Comparison of ENCODE assay signal across 22 cellular contexts in genomic region chr2:160156084-160156483, GRCh38. TPM values are rescaled to one million over a fixed set of nuclear protein-coding genes. Genes with fewer than 3 reads are reported as not detected.
DNase-seq lines count a peak whose midpoint lies in the region; ATAC-seq, FAIRE-seq and TF ChIP-seq lines count a peak whose summit lies in the region.
"Had no signal": no experiment of that assay in that cellular context is flagged by ENCODE, and none has a peak within 500 bp of the region (broad histone marks: within the 10 kb centered on the region; RNA-seq: fewer than 3 reads in every experiment).

No MANE protein-coding gene starts in this region.

- intact Hi-C loops in PC-3 (cut with micrococcal nuclease) (no loop called here), endothelial cell of umbilical vein (cut with micrococcal nuclease) (loop anchor here (1.0 to 5.0 kb wide), 4 partner anchors 54 to 276 kb away; no protein-coding TSS in a partner anchor), left colon (cut with DNase I, micrococcal nuclease) (no loop called here)
- intact Hi-C loops in CD4-positive, alpha-beta memory T cell (cut with micrococcal nuclease) = no loop called here

- no peak overlapping the region for H2AFZ ChIP-seq in PC-3 (ENCODE audit: low read length)
- peak overlapping the region; percentile 61 for H2AFZ ChIP-seq in endothelial cell of umbilical vein (ENCODE audit: low read depth, low read length)

- no peak overlapping the region for H2BK5ac ChIP-seq in mesendoderm (ENCODE audit: low read length)

- H3K27me3 Mint-ChIP-seq in activated CD8-positive, alpha-beta T cell treated with anti-CD3 and anti-CD28 coated beads, Interleukin-2, amount 10 ng/mL, durations not matched to agents 7 days and 5 days (ENCODE audit: low read depth) = peaks cover 15% of the 10 kb centered on the region
- peaks cover 5 to 9% of the 10 kb centered on the region in 2 donors for H3K27me3 Mint-ChIP-seq in CD4-positive, alpha-beta memory T cell
- H3K27me3 Mint-ChIP-seq: activated naive CD8-positive, alpha-beta T cell; progenitor cell of endocrine pancreas had no signal

- POLR2A ChIA-PET in PC-3 (lab: Charles Lee; ENCODE audit: unreplicated experiment) = interaction anchor here (0.6 kb wide), 1 partner anchor 677 kb away, joined by 8 read pairs; no protein-coding TSS in a partner anchor
- POLR2A ChIA-PET in endothelial cell of umbilical vein (lab: Charles Lee) = no interaction called here
- POLR2A ChIA-PET in activated CD8-positive, alpha-beta T cell treated with anti-CD3 and anti-CD28 coated beads, Interleukin-2, amount 10 ng/mL, durations not matched to agents 7 days and 5 days (lab: Charles Lee) = no interaction called here
- POLR2A ChIA-PET in CD4-positive, alpha-beta memory T cell (lab: Charles Lee; ENCODE audit: partially characterized antibody) = no interaction called here

- CTCF ChIA-PET in PC-3 (lab: Charles Lee) = no interaction called here
- CTCF ChIA-PET in endothelial cell of umbilical vein (lab: Charles Lee) = interaction anchor here (0.6 to 2.9 kb wide), 14 partner anchors 8 to 848 kb away, joined by 3 to 18 read pairs (median 3); no protein-coding TSS in a partner anchor
- CTCF ChIA-PET in activated CD8-positive, alpha-beta T cell treated with anti-CD3 and anti-CD28 coated beads, Interleukin-2, amount 10 ng/mL, durations not matched to agents 7 days and 5 days (lab: Charles Lee) = interaction anchor here (0.9 kb wide), 1 partner anchor 838 kb away, joined by 3 read pairs; no protein-coding TSS in a partner anchor
- CTCF ChIA-PET in CD4-positive, alpha-beta memory T cell (lab: Charles Lee; ENCODE audit: partially characterized antibody) = no interaction called here

- H4K20me1 ChIP-seq in PC-3 (ENCODE audit: low read length) (no peaks in the 10 kb centered on the region), endothelial cell of umbilical vein (replicated peaks; ENCODE audit: control insufficient read depth, extremely low read depth, insufficient read depth, low read length) (no peaks in the 10 kb centered on the region)

- H4K5ac ChIP-seq in mesendoderm (ENCODE audit: low read length) = no peak overlapping the region

- ATAC-seq in PC-3 (peak; percentile 66; the same call in 1 of the 2 replicates), GM21515 (IDR thresholded peaks at IDR 0.05; ENCODE audit: unreplicated experiment) (no peak), left colon (no peak)
- no peak for ATAC-seq in activated CD8-positive, alpha-beta T cell treated with anti-CD3 and anti-CD28 coated beads, Interleukin-2, amount 10 ng/mL, durations not matched to agents 7 days and 5 days
- ATAC-seq: activated T-cell treated with anti-CD3 and anti-CD28 coated beads, Interleukin-2, amount 50 U/mL, for 4 hours; effector memory CD8-positive, alpha-beta T cell; naive thymus-derived CD4-positive, alpha-beta T cell had no signal

- H3K36me3 Mint-ChIP-seq in activated CD8-positive, alpha-beta T cell treated with anti-CD3 and anti-CD28 coated beads, Interleukin-2, amount 10 ng/mL, durations not matched to agents 7 days and 5 days (ENCODE audit: low read depth) = no peaks in the 10 kb centered on the region
- H3K36me3 Mint-ChIP-seq in CD4-positive, alpha-beta memory T cell = no peaks in the 10 kb centered on the region
- H3K36me3 Mint-ChIP-seq: activated naive CD8-positive, alpha-beta T cell; naive thymus-derived CD4-positive, alpha-beta T cell had no signal

- TF ChIP-seq CTCF in PC-3 (conservative IDR thresholded peaks at IDR 0.05; ENCODE audit: low read depth, low read length) (peak; percentile 44; the same call in 1 of the 2 replicates), endothelial cell of umbilical vein (IDR thresholded peaks at IDR 0.05; ENCODE audit: extremely low read depth in 1 of 2, insufficient read depth in 1 of 2, low read depth in 1 of 2, low read length in 2 of 2) (peak in 1 of 2 donors; percentile 8)

- H3K27ac Mint-ChIP-seq in activated CD8-positive, alpha-beta T cell treated with anti-CD3 and anti-CD28 coated beads, Interleukin-2, amount 10 ng/mL, durations not matched to agents 7 days and 5 days = no peak overlapping the region
- no peak overlapping the region for H3K27ac Mint-ChIP-seq in CD4-positive, alpha-beta memory T cell
- H3K27ac Mint-ChIP-seq: activated naive CD8-positive, alpha-beta T cell; effector memory CD8-positive, alpha-beta T cell; naive thymus-derived CD4-positive, alpha-beta T cell; progenitor cell of endocrine pancreas had no signal

- peaks cover 11% of the 10 kb centered on the region; the same call in 1 of the 2 replicates for H3K4me1 ChIP-seq in PC-3 (ENCODE audit: insufficient read depth, low read length)
- H3K4me1 ChIP-seq in endothelial cell of umbilical vein (ENCODE audit: control insufficient read depth, extremely low read depth, insufficient read depth, low read length) = peaks cover 18% of the 10 kb centered on the region
- peaks cover 4% of the 10 kb centered on the region for H3K4me1 ChIP-seq in mesendoderm (ENCODE audit: control insufficient read depth, low read depth, low read length)
- H3K4me1 ChIP-seq in CD4-positive, alpha-beta memory T cell (ENCODE audit: insufficient read depth, low read length) = no peaks in the 10 kb centered on the region

- H3K79me1 ChIP-seq in mesendoderm (ENCODE audit: low read length) = no peaks in the 10 kb centered on the region

- no peak for TF ChIP-seq POLR2A in endothelial cell of umbilical vein (IDR thresholded peaks at IDR 0.05; ENCODE audit: low read depth, low read length)

- no peak overlapping the region for H3K4ac ChIP-seq in mesendoderm (ENCODE audit: low read depth, low read length)

- no peak overlapping the region for H2BK120ac ChIP-seq in mesendoderm (ENCODE audit: low read depth, low read length)

- H3K79me2 ChIP-seq in PC-3 (ENCODE audit: low read length) (no peaks in the 10 kb centered on the region), endothelial cell of umbilical vein (ENCODE audit: control insufficient read depth, insufficient read depth, low read length) (no peaks in the 10 kb centered on the region), mesendoderm (ENCODE audit: control insufficient read depth, insufficient read depth, low read length) (no peaks in the 10 kb centered on the region)

- no peaks in the 10 kb centered on the region for H3K36me3 ChIP-seq in PC-3 (ENCODE audit: low read depth, low read length)
- no peaks in the 10 kb centered on the region for H3K36me3 ChIP-seq in endothelial cell of umbilical vein (ENCODE audit: control insufficient read depth in 2 of 2, extremely low read depth in 1 of 2, insufficient read depth in 2 of 2, low read length in 2 of 2)
- H3K36me3 ChIP-seq in mesendoderm (ENCODE audit: control insufficient read depth, insufficient read depth, low read length) = no peaks in the 10 kb centered on the region
- H3K36me3 ChIP-seq in CD4-positive, alpha-beta memory T cell (ENCODE audit: insufficient read depth, low read length) = no peaks in the 10 kb centered on the region
- H3K36me3 ChIP-seq: cardiac muscle cell had no signal

- H3K27me3 ChIP-seq in PC-3 (ENCODE audit: low read length) (no peaks in the 10 kb centered on the region), endothelial cell of umbilical vein (ENCODE audit: control insufficient read depth in 2 of 2, insufficient read depth in 2 of 2, low read length in 2 of 2) (no peaks in the 10 kb centered on the region), mesendoderm (ENCODE audit: insufficient read depth, low read length, poor library complexity) (no peaks in the 10 kb centered on the region)
- H3K27me3 ChIP-seq in CD4-positive, alpha-beta memory T cell (ENCODE audit: insufficient read depth, low read length) = peaks cover 3% of the 10 kb centered on the region
- H3K27me3 ChIP-seq: cardiac muscle cell had no signal

- WGBS in mesendoderm (ENCODE audit: extremely low coverage, insufficient coverage, low lambda C conversion rate) = no CpG with 5 or more reads among the region's 4 CpGs

- no TSS peak for BruUV-seq in PC-3 (replicated peaks; lab: Mats Ljungman, UMichigan)
- BruUV-seq in endothelial cell of umbilical vein (replicated peaks; lab: Mats Ljungman, UMichigan) = TSS peak; percentile 95

- H3F3A ChIP-seq in PC-3 (ENCODE audit: low read length, unreplicated experiment) = no peaks in the 10 kb centered on the region

- no peak overlapping the region; the same call in 1 of the 2 replicates for H3K27ac ChIP-seq in PC-3 (ENCODE audit: low read length)
- peak overlapping the region; percentile 87 for H3K27ac ChIP-seq in endothelial cell of umbilical vein (ENCODE audit: insufficient read depth, low read depth, low read length)
- no peak overlapping the region for H3K27ac ChIP-seq in mesendoderm (ENCODE audit: low read depth, low read length)
- H3K27ac ChIP-seq in CD4-positive, alpha-beta memory T cell (ENCODE audit: low read depth, low read length) = no peak overlapping the region
- H3K27ac ChIP-seq: cardiac muscle cell had no signal

- no peaks in the 10 kb centered on the region for H3K9me2 ChIP-seq in PC-3 (replicated peaks; ENCODE audit: low read length)

- H2BK15ac ChIP-seq in mesendoderm (replicated peaks; ENCODE audit: low read depth) = no peak overlapping the region

- H3K4me1 Mint-ChIP-seq in activated CD8-positive, alpha-beta T cell treated with anti-CD3 and anti-CD28 coated beads, Interleukin-2, amount 10 ng/mL, durations not matched to agents 7 days and 5 days (ENCODE audit: low read depth) = no peaks in the 10 kb centered on the region
- H3K4me1 Mint-ChIP-seq in CD4-positive, alpha-beta memory T cell = no peaks in the 10 kb centered on the region
- H3K4me1 Mint-ChIP-seq: naive thymus-derived CD4-positive, alpha-beta T cell had no signal

- H3K18ac ChIP-seq in mesendoderm (ENCODE audit: low read length) = no peak overlapping the region

- H3K9ac ChIP-seq in PC-3 (ENCODE audit: low read length) (no peak overlapping the region), endothelial cell of umbilical vein (replicated peaks; ENCODE audit: extremely low read depth, insufficient read depth, low read length) (peak overlapping the region; percentile 43), mesendoderm (ENCODE audit: low read length) (no peak overlapping the region)

- H3K56ac ChIP-seq in mesendoderm (ENCODE audit: low read length) = no peak overlapping the region

- no peaks in the 10 kb centered on the region for H3K9me1 ChIP-seq in endothelial cell of umbilical vein (replicated peaks; ENCODE audit: control insufficient read depth, extremely low read depth, insufficient read depth, low read length)

- no peaks in the 10 kb centered on the region for H3K9me3 Mint-ChIP-seq in activated CD8-positive, alpha-beta T cell treated with anti-CD3 and anti-CD28 coated beads, Interleukin-2, amount 10 ng/mL, durations not matched to agents 7 days and 5 days (ENCODE audit: insufficient read depth)
- peaks cover 0 to 4% (median 0%) of the 10 kb centered on the region in 8 donors for H3K9me3 Mint-ChIP-seq in CD4-positive, alpha-beta memory T cell
- H3K9me3 Mint-ChIP-seq: activated T-cell treated with anti-CD3 and anti-CD28 coated beads, Interleukin-2, amount 50 U/mL, for 4 hours had no signal

- H4K8ac ChIP-seq in mesendoderm (ENCODE audit: low read depth, low read length) = no peak overlapping the region

- no peak for FAIRE-seq in endothelial cell of umbilical vein (lab: Jason Lieb, UNC)
- FAIRE-seq: frontal cortex, GM12892 had no signal

- DNase-seq in ELR (ENCODE audit: low read depth) (peak; percentile 50), PC-3 (peak; percentile 39), endothelial cell of umbilical vein (ENCODE audit: low read depth, low spot score) (peak; percentile 20), mesendoderm (peak; percentile 81), left colon (no peak)
- DNase-seq in activated CD8-positive, alpha-beta T cell treated with anti-CD3 and anti-CD28 coated beads, Interleukin-2, amount 10 ng/mL, durations not matched to agents 7 days and 5 days = no peak
- no peak for DNase-seq in CD4-positive, alpha-beta memory T cell
- DNase-seq: activated CD4-positive, alpha-beta T cell treated with anti-CD3 and anti-CD28 coated beads, Interleukin-2, amount 50 U/mL, for 4 hours; activated T-cell treated with anti-CD3 and anti-CD28 coated beads, Interleukin-2, amount 50 U/mL, for 4 hours; effector memory CD8-positive, alpha-beta T cell; naive thymus-derived CD4-positive, alpha-beta T cell; NCI-H2081; NCI-H526 had no signal

- no peak overlapping the region for H3K23ac ChIP-seq in mesendoderm (ENCODE audit: low read length)

- H2AK5ac ChIP-seq in mesendoderm (ENCODE audit: low read length) = no peak overlapping the region

- dilution Hi-C loops in endothelial cell of umbilical vein (cut with MboI; ENCODE audit: extremely low pct_ligation_motif_present, low sequenced_read_pairs) = no loop called here

- no peak overlapping the region for H3K4me3 Mint-ChIP-seq in activated CD8-positive, alpha-beta T cell treated with anti-CD3 and anti-CD28 coated beads, Interleukin-2, amount 10 ng/mL, durations not matched to agents 7 days and 5 days
- H3K4me3 Mint-ChIP-seq in CD4-positive, alpha-beta memory T cell = no peak overlapping the region
- H3K4me3 Mint-ChIP-seq: activated naive CD8-positive, alpha-beta T cell; activated T-cell treated with anti-CD3 and anti-CD28 coated beads, Interleukin-2, amount 50 U/mL, for 4 hours; effector memory CD8-positive, alpha-beta T cell; naive thymus-derived CD4-positive, alpha-beta T cell had no signal

- H3K9me3 ChIP-seq in PC-3 (ENCODE audit: low read length) (no peaks in the 10 kb centered on the region), endothelial cell of umbilical vein (replicated peaks; ENCODE audit: control insufficient read depth, insufficient read depth, low read length) (no peaks in the 10 kb centered on the region)
- H3K9me3 ChIP-seq in CD4-positive, alpha-beta memory T cell (ENCODE audit: control insufficient read depth in 1 of 2, low read length in 2 of 2) = no peaks in the 10 kb centered on the region

- H3K4me2 ChIP-seq in PC-3 (ENCODE audit: low read length) = no peak overlapping the region
- peak overlapping the region; percentile 36 for H3K4me2 ChIP-seq in endothelial cell of umbilical vein (ENCODE audit: insufficient read depth, low read length)
- H3K4me2 ChIP-seq in mesendoderm (ENCODE audit: low read length) = no peak overlapping the region

- no peak overlapping the region for H3K4me3 ChIP-seq in PC-3 (ENCODE audit: low read length)
- H3K4me3 ChIP-seq in endothelial cell of umbilical vein (replicated peaks in 1 of 3; ENCODE audit: insufficient read depth in 1 of 3, low read depth in 1 of 3, low read length in 3 of 3) = no peak overlapping the region
- H3K4me3 ChIP-seq in mesendoderm (ENCODE audit: low read length) = no peak overlapping the region
- H3K4me3 ChIP-seq in CD4-positive, alpha-beta memory T cell (ENCODE audit: low read length in 2 of 2) = no peak overlapping the region
- H3K4me3 ChIP-seq: cardiac muscle cell had no signal

RNA-seq across cellular contexts. Expression of gene ITGB6, which starts 44.0 kb away (rescaled TPM):
- 7.2 and 7.3 TPM in 2 replicates for total RNA-seq in PC-3 (2014; rRNA removed)
- not detected in 2 replicates for total RNA-seq in endothelial cell of umbilical vein
- 0.03 and 0.05 TPM in 2 replicates for polyA plus RNA-seq in endothelial cell of umbilical vein
- 0.03 and 0.04 TPM in 2 replicates for polyA plus RNA-seq in endothelial cell of umbilical vein (2011; cell fraction: cytosol; rRNA removed)
- 0.11 and 0.13 TPM in 2 replicates for polyA plus RNA-seq in endothelial cell of umbilical vein (2011; cell fraction: nucleus; rRNA removed)
- 0.05 TPM in 2 replicates for polyA plus RNA-seq in endothelial cell of umbilical vein (2012)
- not detected in 2 replicates for polyA minus RNA-seq in endothelial cell of umbilical vein
- not detected for polyA minus RNA-seq in endothelial cell of umbilical vein (2011; cell fraction: cytosol; rRNA and poly(A)+ RNA removed)
- 0.14 TPM in 1 of 2 replicates, not detected in the other for polyA minus RNA-seq in endothelial cell of umbilical vein (2011; cell fraction: nucleus; rRNA and poly(A)+ RNA removed)
- polyA plus RNA-seq in mesendoderm (2013, experiment 1 of 2) = not detected
- not detected for polyA plus RNA-seq in mesendoderm (2013, experiment 2 of 2)
- total RNA-seq in activated CD8-positive, alpha-beta T cell treated with anti-CD3 and anti-CD28 coated beads, Interleukin-2, amount 10 ng/mL, durations not matched to agents 7 days and 5 days = not detected
- 10 to 100 TPM; 19.7 to 28.0 TPM for total RNA-seq in left colon
- not detected for total RNA-seq in CD4-positive, alpha-beta memory T cell
- polyA plus RNA-seq in CD4-positive, alpha-beta memory T cell = not detected
- total RNA-seq: activated T-cell treated with anti-CD3 and anti-CD28 coated beads, Interleukin-2, amount 50 U/mL, for 4 hours; G401; H4; naive thymus-derived CD4-positive, alpha-beta T cell; OCI-LY7 had no signal
- polyA plus RNA-seq: naive thymus-derived CD4-positive, alpha-beta T cell had no signal

Comparison
In these comparisons a context has a peak if more than half of its experiments do, and no peak if none do; other contexts are left out.
1. DNase-seq: peak in ELR (single experiment), PC-3 (single experiment), endothelial cell of umbilical vein (single experiment) and mesendoderm (single experiment); none in activated CD8-positive, alpha-beta T cell treated with anti-CD3 and anti-CD28 coated beads, Interleukin-2, amount 10 ng/mL, durations not matched to agents 7 days and 5 days (single experiment), left colon (0 of 2) and CD4-positive, alpha-beta memory T cell (0 of 5).
2. CTCF ChIA-PET loops: an anchor here in endothelial cell of umbilical vein (0.6 to 2.9 kb wide) and activated CD8-positive, alpha-beta T cell treated with anti-CD3 and anti-CD28 coated beads, Interleukin-2, amount 10 ng/mL, durations not matched to agents 7 days and 5 days (0.9 kb wide); none called in PC-3 and CD4-positive, alpha-beta memory T cell.